In genomic region chr1:8443558-8444194, GRCh38 we compare ENCODE assay signal across 14 cellular contexts.
A peak's percentile ranks its signal among the peaks of the same experiment; 100 is the strongest.
DNase-seq lines count a peak whose midpoint lies in the region; ATAC-seq, FAIRE-seq and TF ChIP-seq lines count a peak whose summit lies in the region.
"Had no signal": no experiment of that assay in that cellular context is flagged by ENCODE, and none has a peak within 500 bp of the region (broad histone marks: within the 10 kb centered on the region; RNA-seq: fewer than 3 reads in every experiment).

No MANE protein-coding gene starts in this region.

- H3K27ac Mint-ChIP-seq in WTC11 (peak overlapping the region; percentile 93), nephron progenitor cell (no peak overlapping the region)

- no TSS peak for BruUV-seq in IMR-90 (replicated peaks; lab: Mats Ljungman, UMichigan)

- H3K4me1 ChIP-seq in IMR-90 (ENCODE audit: control insufficient read depth, insufficient read depth, low read length) (peaks cover 17% of the 10 kb centered on the region), gastroesophageal sphincter (peaks cover 8 to 37% (median 11%) of the 10 kb centered on the region in 3 donors)

- no peak overlapping the region for H3K23ac ChIP-seq in IMR-90 (ENCODE audit: low read depth, low read length)

- H3K9me3 ChIP-seq in IMR-90 (ENCODE audit: control insufficient read depth, insufficient read depth, low read length) (no peaks in the 10 kb centered on the region), gastroesophageal sphincter (no peaks in the 10 kb centered on the region)

- no peak for TF ChIP-seq EP300 in gastroesophageal sphincter (IDR thresholded peaks at IDR 0.05)

- no peak overlapping the region for H2BK20ac ChIP-seq in IMR-90 (ENCODE audit: low read depth, low read length)

- peaks cover 8% of the 10 kb centered on the region; the same call in 1 of the 2 replicates for H3K36me3 ChIP-seq in IMR-90 (ENCODE audit: control insufficient read depth, insufficient read depth, low read length)
- peaks cover 0 to 8% of the 10 kb centered on the region in 2 donors for H3K36me3 ChIP-seq in gastroesophageal sphincter

- H3K27me3 Mint-ChIP-seq in WTC11 (ENCODE audit: low read depth) (no peaks in the 10 kb centered on the region), nephron progenitor cell (ENCODE audit: low read depth, poor library complexity) (no peaks in the 10 kb centered on the region)

- H3K18ac ChIP-seq in IMR-90 (ENCODE audit: low read depth, low read length) = no peak overlapping the region

- H3K4me3 Mint-ChIP-seq in WTC11 (no peak overlapping the region), nephron progenitor cell (no peak overlapping the region)
- H3K4me3 Mint-ChIP-seq: neural crest cell had no signal

- H3K27ac ChIP-seq in IMR-90 (ENCODE audit: insufficient read depth, low read length) (no peak overlapping the region), gastroesophageal sphincter (no peak overlapping the region)
- H3K27ac ChIP-seq: C4-2B, epithelial cell of prostate had no signal

- H4K20me1 ChIP-seq in IMR-90 (ENCODE audit: insufficient read depth, low read length) = peaks cover 16% of the 10 kb centered on the region; the same call in 1 of the 2 replicates

- no peak overlapping the region for H3K9ac ChIP-seq in IMR-90 (ENCODE audit: low read depth, low read length)

- H3K4me1 Mint-ChIP-seq in WTC11 (peaks cover 66% of the 10 kb centered on the region), nephron progenitor cell (peaks cover 39% of the 10 kb centered on the region)

- in situ Hi-C loops in IMR-90 (cut with MboI; ENCODE audit: low sequenced_read_pairs) = no loop called here

- no peak overlapping the region for H3K4me2 ChIP-seq in IMR-90 (ENCODE audit: low read depth, low read length)

- H4K8ac ChIP-seq in IMR-90 (ENCODE audit: low read depth in 2 of 2, low read length in 2 of 2) = no peak overlapping the region

- H4K5ac ChIP-seq in IMR-90 (ENCODE audit: low read depth, low read length) = no peak overlapping the region

- no peak overlapping the region for H3K56ac ChIP-seq in IMR-90 (ENCODE audit: extremely low read depth, insufficient read depth, low read length)

- no peak overlapping the region for H3K4me3 ChIP-seq in IMR-90 (ENCODE audit: insufficient read depth, low read depth, low read length)
- H3K4me3 ChIP-seq in gastroesophageal sphincter = no peak overlapping the region

- TF ChIP-seq CTCF in D721Med (IDR thresholded peaks at IDR 0.05; ENCODE audit: insufficient read depth, missing control alignments) = peak; percentile 4
- peak; percentile 36 for TF ChIP-seq CTCF in IMR-90 (conservative IDR thresholded peaks at IDR 0.05; ENCODE audit: low read depth, low read length)
- 0 out of 2 replicates have a peak, but pooled peaks have one; percentile 41 for TF ChIP-seq CTCF in WTC11 (IDR thresholded peaks at IDR 0.05)
- no peak for TF ChIP-seq CTCF in nephron progenitor cell (IDR thresholded peaks at IDR 0.05)
- TF ChIP-seq CTCF in gastroesophageal sphincter (IDR thresholded peaks at IDR 0.05) = peak in 1 of 4 experiments; percentile 38

- H2BK120ac ChIP-seq in IMR-90 (ENCODE audit: low read depth, low read length) = no peak overlapping the region

- H3K79me1 ChIP-seq in IMR-90 (ENCODE audit: low read depth in 1 of 2, low read length in 2 of 2) = peaks cover 33 to 59% of the 10 kb centered on the region in 2 experiments; a peak in 3 of 4 replicates

- H3K4ac ChIP-seq in IMR-90 (ENCODE audit: low read depth, low read length) = no peak overlapping the region

- peaks cover 16% of the 10 kb centered on the region for H3K9me1 ChIP-seq in IMR-90 (ENCODE audit: insufficient read depth, low read length)

- dilution Hi-C loops in IMR-90 (cut with HindIII; ENCODE audit: low sequenced_read_pairs, unreplicated experiment) = no loop called here

- no peak overlapping the region for H2BK5ac ChIP-seq in IMR-90 (ENCODE audit: low read depth, low read length, poor library complexity, severe bottlenecking)

- H3K9me3 Mint-ChIP-seq in WTC11 (peaks cover 7% of the 10 kb centered on the region), nephron progenitor cell (peaks cover 51% of the 10 kb centered on the region)
- H3K9me3 Mint-ChIP-seq: neural crest cell had no signal

- H3K14ac ChIP-seq in IMR-90 (replicated peaks; ENCODE audit: low read depth, low read length) = no peak overlapping the region

- 0 out of 2 replicates have a peak overlapping the region, but pooled peaks have one; percentile 48 for H2AK5ac ChIP-seq in IMR-90 (ENCODE audit: low read depth, low read length)

- DNase-seq in D721Med (ENCODE audit: insufficient read length, low spot score) (no peak), IMR-90 (no peak), WTC11 (ENCODE audit: low spot score) (peak; percentile 73), left colon (no peak), nephron progenitor cell (no peak), pons (ENCODE audit: low spot score) (no peak)
- no peak for DNase-seq in stimulated activated naive CD4-positive, alpha-beta T cell treated with Interleukin-2 at 50 U/mL for 16 hours (lab: John Stamatoyannopoulos, UW)
- DNase-seq: activated T-cell treated with anti-CD3 and anti-CD28 coated beads, Interleukin-2, amount 50 U/mL, for 48 hours; kidney glomerular epithelial cell; stimulated activated CD8-positive, alpha-beta memory T cell treated with anti-CD3 and anti-CD28 coated beads, Interleukin-4, amount 100 ng/mL, for 48 hours had no signal

- CTCF ChIA-PET in IMR-90 (lab: Yijun Ruan, JAX) (no interaction called here), WTC11 (lab: Charles Lee) (interaction anchor here (0.6 to 3.1 kb wide), 30 partner anchors 9 to 1929 kb away, joined by 3 to 23 read pairs (median 4); no protein-coding TSS in a partner anchor)

- H4K91ac ChIP-seq in IMR-90 (ENCODE audit: insufficient read depth, low read depth, low read length) = 0 out of 2 replicates have a peak overlapping the region, but pooled peaks have one; percentile 14

- no peak for FAIRE-seq in D721Med (lab: Jason Lieb, UNC)

- H2BK15ac ChIP-seq in IMR-90 (ENCODE audit: low read depth, low read length) = no peak overlapping the region

- no CpG with 5 or more reads among the region's 1 CpG for WGBS in IMR-90 (ENCODE audit: extremely low coverage in 2 of 2, insufficient read length in 1 of 2), 2 experiments
- WGBS in gastroesophageal sphincter (ENCODE audit: low coverage in 1 of 2), 2 donors = 56 to 100% methylated on average over 1 of the region's 1 CpG

- POLR2A ChIA-PET in IMR-90 (lab: Charles Lee; ENCODE audit: unreplicated experiment) (interaction anchor here (0.6 kb wide), 2 partner anchors 20 to 31 kb away, joined by 3 to 4 read pairs; no protein-coding TSS in a partner anchor), WTC11 (lab: Charles Lee) (interaction anchor here (0.6 to 1.0 kb wide), 6 partner anchors 12 to 405 kb away, joined by 3 to 5 read pairs (median 4); no protein-coding TSS in a partner anchor)

- intact Hi-C loops in IMR-90 (cut with micrococcal nuclease) = no loop called here
- intact Hi-C loops in left colon (cut with DNase I, micrococcal nuclease) = no loop called here

- ATAC-seq in IMR-90 (ENCODE audit: low read depth) = no peak
- peak; percentile 89 for ATAC-seq in WTC11
- peak; percentile 35 for ATAC-seq in left colon
- ATAC-seq in gastroesophageal sphincter = no peak

- H3K36me3 Mint-ChIP-seq in WTC11 (peaks cover 12% of the 10 kb centered on the region), nephron progenitor cell (ENCODE audit: low read depth) (peaks cover 19% of the 10 kb centered on the region)

- TF ChIP-seq POLR2A in IMR-90 (IDR thresholded peaks at IDR 0.05; ENCODE audit: low read depth, low read length) (no peak), gastroesophageal sphincter (IDR thresholded peaks at IDR 0.05) (no peak)

- peak; percentile 50 for TF ChIP-seq RAD21 in IMR-90 (IDR thresholded peaks at IDR 0.05; ENCODE audit: low read length)

- H3K27me3 ChIP-seq in IMR-90 (ENCODE audit: control insufficient read depth, insufficient read depth, low read length) = no peaks in the 10 kb centered on the region
- no peaks in the 10 kb centered on the region for H3K27me3 ChIP-seq in gastroesophageal sphincter

- H2AFZ ChIP-seq in IMR-90 (replicated peaks; ENCODE audit: low read length, poor library complexity) = no peak overlapping the region

- no peak overlapping the region for H2AK9ac ChIP-seq in IMR-90 (replicated peaks; ENCODE audit: low read depth, low read length, poor library complexity)

TF ChIP-seq in IMR-90, 13 proteins besides CTCF, POLR2A, EP300 and RAD21 (continues in another document):
- no peak for TF ChIP-seq MAZ (IDR thresholded peaks at IDR 0.05; ENCODE audit: borderline replicate concordance, low read depth, low read length)
- no peak for TF ChIP-seq ELK1 (IDR thresholded peaks at IDR 0.05; ENCODE audit: borderline replicate concordance, low read depth, low read length)
- no peak for TF ChIP-seq MXI1 (IDR thresholded peaks at IDR 0.05; ENCODE audit: borderline replicate concordance, low read depth, low read length)
- TF ChIP-seq SMC3 (IDR thresholded peaks at IDR 0.05; ENCODE audit: low read depth, low read length) = no peak
- TF ChIP-seq RFX5 (IDR thresholded peaks at IDR 0.05; ENCODE audit: low read depth, low read length) = no peak

TF ChIP-seq in WTC11, 78 proteins besides CTCF, POLR2A, EP300 and RAD21 (continues in another document):
- TF ChIP-seq ATF6 (CRISPR knock-in tag; IDR thresholded peaks at IDR 0.05) (no peak), ZNF396 (CRISPR knock-in tag; IDR thresholded peaks at IDR 0.05; ENCODE audit: borderline replicate concordance) (0 out of 2 replicates have a peak, but pooled peaks have one; percentile 50), PRRX2 (CRISPR knock-in tag; IDR thresholded peaks at IDR 0.05) (0 out of 2 replicates have a peak, but pooled peaks have one; percentile 38), ZNF121 (CRISPR knock-in tag; IDR thresholded peaks at IDR 0.05) (no peak)

Comparison
In these comparisons a context has a peak if more than half of its experiments do, and no peak if none do; other contexts are left out.
1. ATAC-seq: peak in WTC11 (single experiment) and left colon (single experiment); none in IMR-90 (single experiment) and gastroesophageal sphincter (single experiment).